Comparison of ENCODE assay signal across 8 cellular contexts in genomic region chr22:21013742-21014201, GRCh38. TPM values are rescaled to one million over a fixed set of nuclear protein-coding genes. Genes with fewer than 3 reads are reported as not detected.
A peak's percentile ranks its signal among the peaks of the same experiment; 100 is the strongest.
DNase-seq lines count a peak whose midpoint lies in the region; ATAC-seq, FAIRE-seq and TF ChIP-seq lines count a peak whose summit lies in the region.

No MANE protein-coding gene starts in this region.

- H3K36me3 ChIP-seq in cardiac muscle cell (no peaks in the 10 kb centered on the region), kidney (ENCODE audit: control insufficient read depth in 1 of 2, insufficient read depth in 2 of 2, low read length in 2 of 2) (no peaks in the 10 kb centered on the region)

- CTCF ChIA-PET in activated CD8-positive, alpha-beta T cell treated with anti-CD3 and anti-CD28 coated beads, Interleukin-2, amount 10 ng/mL, durations not matched to agents 7 days and 5 days (lab: Charles Lee): no interaction called here

- peak in 1 of 2 donors; percentile 62 for DNase-seq in cardiac muscle cell (ENCODE audit: low read depth in 1 of 2, low spot score in 1 of 2)
- DNase-seq in Right ventricle myocardium inferior (ENCODE audit: missing footprints): no peak
- DNase-seq in activated CD8-positive, alpha-beta T cell treated with anti-CD3 and anti-CD28 coated beads, Interleukin-2, amount 10 ng/mL, durations not matched to agents 7 days and 5 days: no peak
- DNase-seq in kidney: no peak
- no peak for DNase-seq in type B pancreatic cell (ENCODE audit: extremely low spot score, unreplicated experiment)
- no peak for DNase-seq in stimulated activated CD4-positive, alpha-beta T cell treated with anti-CD3 and anti-CD28 coated beads, Interleukin-15, amount 100 ng/mL, for 24 hours
- no peak for DNase-seq in A172 (ENCODE audit: low spot score)
- DNase-seq in epidermal melanocyte (ENCODE audit: insufficient read length, low spot score): no peak

- H3K27ac ChIP-seq in cardiac muscle cell (peak overlapping the region; percentile 76), kidney (ENCODE audit: low read depth in 2 of 2, low read length in 2 of 2) (no peak overlapping the region)

- no peaks in the 10 kb centered on the region for H3K9me3 Mint-ChIP-seq in activated CD8-positive, alpha-beta T cell treated with anti-CD3 and anti-CD28 coated beads, Interleukin-2, amount 10 ng/mL, durations not matched to agents 7 days and 5 days (ENCODE audit: insufficient read depth)
- no peaks in the 10 kb centered on the region for H3K9me3 Mint-ChIP-seq in type B pancreatic cell

- no peaks in the 10 kb centered on the region for H3K27me3 ChIP-seq in cardiac muscle cell

- no peak for FAIRE-seq in kidney (lab: Jason Lieb, UNC)

- no peak overlapping the region for H3K9ac ChIP-seq in kidney (ENCODE audit: low read length in 2 of 2)

- H3K4me1 ChIP-seq in cardiac muscle cell (ENCODE audit: low read depth) (peaks cover 18% of the 10 kb centered on the region), kidney (ENCODE audit: control insufficient read depth in 1 of 2, insufficient read depth in 1 of 2, low read depth in 1 of 2, low read length in 2 of 2) (peaks cover 5 to 11% of the 10 kb centered on the region in 2 donors)

- H3K9me3 ChIP-seq in cardiac muscle cell (ENCODE audit: low read depth): no peaks in the 10 kb centered on the region
- no peaks in the 10 kb centered on the region for H3K9me3 ChIP-seq in kidney (ENCODE audit: control insufficient read depth in 1 of 2, low read length in 2 of 2)

- H3K27ac Mint-ChIP-seq in activated CD8-positive, alpha-beta T cell treated with anti-CD3 and anti-CD28 coated beads, Interleukin-2, amount 10 ng/mL, durations not matched to agents 7 days and 5 days: peak overlapping the region; percentile 51
- H3K27ac Mint-ChIP-seq in type B pancreatic cell: peak overlapping the region; percentile 80

- peaks cover 9% of the 10 kb centered on the region for H3K27me3 Mint-ChIP-seq in activated CD8-positive, alpha-beta T cell treated with anti-CD3 and anti-CD28 coated beads, Interleukin-2, amount 10 ng/mL, durations not matched to agents 7 days and 5 days (ENCODE audit: low read depth)
- no peaks in the 10 kb centered on the region for H3K27me3 Mint-ChIP-seq in type B pancreatic cell

- H3K4me3 ChIP-seq in cardiac muscle cell: peak overlapping the region; percentile 42
- H3K4me3 ChIP-seq in kidney (ENCODE audit: low read length in 2 of 2): peak overlapping the region; percentile 38 to 44

- H3K36me3 Mint-ChIP-seq in activated CD8-positive, alpha-beta T cell treated with anti-CD3 and anti-CD28 coated beads, Interleukin-2, amount 10 ng/mL, durations not matched to agents 7 days and 5 days (ENCODE audit: low read depth): no peaks in the 10 kb centered on the region
- H3K36me3 Mint-ChIP-seq in type B pancreatic cell: no peaks in the 10 kb centered on the region

- no peak for ATAC-seq in Right ventricle myocardium inferior
- no peak for ATAC-seq in activated CD8-positive, alpha-beta T cell treated with anti-CD3 and anti-CD28 coated beads, Interleukin-2, amount 10 ng/mL, durations not matched to agents 7 days and 5 days

- POLR2A ChIA-PET in activated CD8-positive, alpha-beta T cell treated with anti-CD3 and anti-CD28 coated beads, Interleukin-2, amount 10 ng/mL, durations not matched to agents 7 days and 5 days (lab: Charles Lee): interaction anchor here (0.8 kb wide), 1 partner anchor 12 kb away, joined by 3 read pairs; the partner anchor contains the start of gene THAP7

- intact Hi-C loops in Right ventricle myocardium inferior (cut with DNase I): no loop called here
- intact Hi-C loops in kidney (cut with DNase I): no loop called here

- TF ChIP-seq CTCF in cardiac muscle cell (IDR thresholded peaks at IDR 0.05; ENCODE audit: low read depth, low read length): no peak
- no peak for TF ChIP-seq CTCF in kidney (IDR thresholded peaks at IDR 0.05; ENCODE audit: borderline replicate concordance, extremely low read depth, insufficient read depth)
- no peak for TF ChIP-seq CTCF in type B pancreatic cell (conservative IDR thresholded peaks at IDR 0.05)

- peaks cover 19% of the 10 kb centered on the region for H3K4me1 Mint-ChIP-seq in activated CD8-positive, alpha-beta T cell treated with anti-CD3 and anti-CD28 coated beads, Interleukin-2, amount 10 ng/mL, durations not matched to agents 7 days and 5 days (ENCODE audit: low read depth)
- H3K4me1 Mint-ChIP-seq in type B pancreatic cell (ENCODE audit: unreplicated experiment): peaks cover 22% of the 10 kb centered on the region

- H3K4me3 Mint-ChIP-seq in activated CD8-positive, alpha-beta T cell treated with anti-CD3 and anti-CD28 coated beads, Interleukin-2, amount 10 ng/mL, durations not matched to agents 7 days and 5 days: peak overlapping the region; percentile 69
- H3K4me3 Mint-ChIP-seq in type B pancreatic cell: peak overlapping the region; percentile 91

RNA-seq across cellular contexts. Expression of gene P2RX6, which starts 1.2 kb away (rescaled TPM):
- total RNA-seq in cardiac muscle cell (8.6 and 11.8 TPM in 2 replicates), Right ventricle myocardium inferior (2.8 TPM), kidney (1.0 TPM), type B pancreatic cell (ENCODE audit: low replicate concordance) (0.71 and 2.8 TPM in 2 replicates)
- polyA plus RNA-seq in cardiac muscle cell (7.9 and 8.9 TPM in 2 replicates), kidney (ENCODE audit: insufficient read depth, low read depth, low replicate concordance) (1.6 TPM)
- under 1 TPM; 0.50 to 0.63 TPM for total RNA-seq in activated CD8-positive, alpha-beta T cell treated with anti-CD3 and anti-CD28 coated beads, Interleukin-2, amount 10 ng/mL, durations not matched to agents 7 days and 5 days
- 2.8 and 3.5 TPM in 2 replicates for total RNA-seq in A172 (2014; rRNA removed; shearing (Covaris generic))

RNA-seq across cellular contexts. Expression of gene THAP7, which starts 11.9 kb away (rescaled TPM):
- total RNA-seq in cardiac muscle cell (61.1 and 69.8 TPM in 2 replicates), Right ventricle myocardium inferior (17.0 TPM), kidney (25.5 TPM), type B pancreatic cell (ENCODE audit: low replicate concordance) (16.9 and 26.4 TPM in 2 replicates)
- polyA plus RNA-seq in cardiac muscle cell (47.5 and 49.7 TPM in 2 replicates), kidney (ENCODE audit: insufficient read depth, low read depth, low replicate concordance) (44.1 TPM)
- total RNA-seq in activated CD8-positive, alpha-beta T cell treated with anti-CD3 and anti-CD28 coated beads, Interleukin-2, amount 10 ng/mL, durations not matched to agents 7 days and 5 days: 10 to 100 TPM; 31.7 to 32.0 TPM
- 46.9 and 49.0 TPM in 2 replicates for total RNA-seq in A172 (2014; rRNA removed; shearing (Covaris generic))

RNA-seq across cellular contexts. Expression of gene SLC7A4, which starts 18.6 kb away (rescaled TPM):
- total RNA-seq in cardiac muscle cell: 1.8 and 4.0 TPM in 2 replicates
- 3.0 and 4.4 TPM in 2 replicates for polyA plus RNA-seq in cardiac muscle cell
- total RNA-seq in Right ventricle myocardium inferior: 0.51 TPM
- total RNA-seq in activated CD8-positive, alpha-beta T cell treated with anti-CD3 and anti-CD28 coated beads, Interleukin-2, amount 10 ng/mL, durations not matched to agents 7 days and 5 days: under 1 TPM; 0.16 to 0.21 TPM
- 0.57 TPM for total RNA-seq in kidney
- polyA plus RNA-seq in kidney (ENCODE audit: insufficient read depth, low read depth, low replicate concordance): 1.2 TPM
- 3.3 and 6.7 TPM in 2 replicates for total RNA-seq in type B pancreatic cell (ENCODE audit: low replicate concordance)
- not detected in 2 replicates for total RNA-seq in A172 (2014; rRNA removed; shearing (Covaris generic))

RNA-seq across cellular contexts. Expression of gene LZTR1, which starts 31.7 kb away (rescaled TPM):
- total RNA-seq in cardiac muscle cell: 50.8 and 62.6 TPM in 2 replicates
- polyA plus RNA-seq in cardiac muscle cell: 41.7 and 60.9 TPM in 2 replicates
- 24.3 TPM for total RNA-seq in Right ventricle myocardium inferior
- 10 to 100 TPM; 56.2 to 58.0 TPM for total RNA-seq in activated CD8-positive, alpha-beta T cell treated with anti-CD3 and anti-CD28 coated beads, Interleukin-2, amount 10 ng/mL, durations not matched to agents 7 days and 5 days
- total RNA-seq in kidney: 66.4 TPM
- polyA plus RNA-seq in kidney (ENCODE audit: insufficient read depth, low read depth, low replicate concordance): 24.3 TPM
- 60.3 and 102 TPM in 2 replicates for total RNA-seq in type B pancreatic cell (ENCODE audit: low replicate concordance)
- total RNA-seq in A172 (2014; rRNA removed; shearing (Covaris generic)): 18.9 and 21.9 TPM in 2 replicates

RNA-seq across cellular contexts. Expression of gene LRRC74B, which starts 32.0 kb away (rescaled TPM):
- total RNA-seq in cardiac muscle cell (0.12 TPM in 1 of 2 replicates, not detected in the other), Right ventricle myocardium inferior (not detected), kidney (not detected), type B pancreatic cell (ENCODE audit: low replicate concordance) (0.65 TPM in 1 of 2 replicates, not detected in the other)
- polyA plus RNA-seq in cardiac muscle cell (1.2 TPM in 1 of 2 replicates, not detected in the other), kidney (ENCODE audit: insufficient read depth, low read depth, low replicate concordance) (not detected)
- not detected for total RNA-seq in activated CD8-positive, alpha-beta T cell treated with anti-CD3 and anti-CD28 coated beads, Interleukin-2, amount 10 ng/mL, durations not matched to agents 7 days and 5 days
- 0.77 TPM in 1 of 2 replicates, not detected in the other for total RNA-seq in A172 (2014; rRNA removed; shearing (Covaris generic))
